ENCODE assay signal across 9 cellular contexts in genomic region chr14:29925106-29925722, GRCh38. TPM values are rescaled to one million over a fixed set of nuclear protein-coding genes. Genes with fewer than 3 reads are reported as not detected.
DNase-seq lines count a peak whose midpoint lies in the region; TF ChIP-seq lines count a peak whose summit lies in the region.
"Had no signal": no experiment of that assay in that cellular context is flagged by ENCODE, and none has a peak within 500 bp of the region (broad histone marks: within the 10 kb centered on the region; RNA-seq: fewer than 3 reads in every experiment).

No MANE protein-coding gene starts in this region.

- in situ Hi-C loops in astrocyte of the spinal cord (cut with HindIII; ENCODE audit: low sequenced_read_pairs) = no loop called here

- no peak for DNase-seq in A673 (ENCODE audit: low spot score)
- DNase-seq in astrocyte of the spinal cord (ENCODE audit: low read depth, low spot score) = peak; percentile 51
- peak; percentile 9 for DNase-seq in left kidney (ENCODE audit: low read depth, low spot score)
- no peak for DNase-seq in NCI-H524 treated with DMSO at 0.1 percent for 48 hours (lab: John Stamatoyannopoulos, UW)
- DNase-seq in NOMO-1 treated with dmso at 0.1 percent for 144 hours (lab: John Stamatoyannopoulos, UW; ENCODE audit: unreplicated experiment) = no peak
- DNase-seq in lower leg skin (ENCODE audit: low spot score in 2 of 2) = no peak
- DNase-seq in T1000 (lab: John Stamatoyannopoulos, UW) = no peak
- DNase-seq: transverse colon had no signal

- H3K36me3 ChIP-seq in A673 (ENCODE audit: insufficient read depth, low read length, poor library complexity, severe bottlenecking) (no peaks in the 10 kb centered on the region), HEK293 (ENCODE audit: control insufficient read depth in 2 of 2, insufficient read depth in 1 of 2, low read length in 2 of 2) (no peaks in the 10 kb centered on the region; a peak in 1 of 3 replicates)
- H3K36me3 ChIP-seq: transverse colon had no signal

- TF ChIP-seq CTCF in A673 (conservative IDR thresholded peaks at IDR 0.05; ENCODE audit: low read depth, low read length) (no peak), HEK293 (tag by site-specific recombination; IDR thresholded peaks at IDR 0.05) (no peak), astrocyte of the spinal cord (IDR thresholded peaks at IDR 0.05; ENCODE audit: low read depth, low read length) (no peak), lower leg skin (IDR thresholded peaks at IDR 0.05) (no peak)

- BruUV-seq in A673 (replicated peaks; lab: Mats Ljungman, UMichigan) = TSS peak; percentile 21

- H3K27ac ChIP-seq in A673 (ENCODE audit: low read depth, low read length, poor library complexity, severe bottlenecking) (peak overlapping the region; percentile 85), HEK293 (ENCODE audit: extremely low read depth, low read depth, low read length) (no peak overlapping the region; the same call in 1 of the 2 replicates)
- H3K27ac ChIP-seq: transverse colon had no signal

- 79 to 84% methylated on average over 5 of the region's 5 CpGs for WGBS in lower leg skin, 2 donors

- intact Hi-C loops in A673 (cut with micrococcal nuclease; ENCODE audit: unreplicated experiment) = loop anchor here (5.0 to 10.0 kb wide), 4 partner anchors 82 to 287 kb away; no protein-coding TSS in a partner anchor
- intact Hi-C loops in lower leg skin (cut with DNase I; ENCODE audit: low total_unique reads) = no loop called here

- POLR2A ChIA-PET in A673 (lab: Charles Lee; ENCODE audit: low non-redundant PET) (no interaction called here), HEK293 (lab: Yijun Ruan, JAX) (interaction anchor here (1.0 kb wide), 1 partner anchor 28 kb away, joined by 3 read pairs; no protein-coding TSS in a partner anchor)

- TF ChIP-seq POLR2A in lower leg skin (IDR thresholded peaks at IDR 0.05) = no peak

- no peaks in the 10 kb centered on the region for H3K9me3 ChIP-seq in A673 (ENCODE audit: low read depth, low read length, poor library complexity, severe bottlenecking)
- H3K9me3 ChIP-seq in HEK293 (ENCODE audit: control insufficient read depth, insufficient read depth, low read depth, low read length) = no peaks in the 10 kb centered on the region
- H3K9me3 ChIP-seq: transverse colon had no signal

- H3K4me3 ChIP-seq in A673 (ENCODE audit: low read depth, low read length, poor library complexity, severe bottlenecking) (peak overlapping the region; percentile 97), HEK293 (ENCODE audit: low read depth, low read length) (peak overlapping the region; percentile 9), astrocyte of the spinal cord (ENCODE audit: low read depth, low read length) (peak overlapping the region; percentile 87), lower leg skin (ENCODE audit: low read depth, poor library complexity, severe bottlenecking) (no peak overlapping the region)

- peaks cover 55% of the 10 kb centered on the region for H3K4me1 ChIP-seq in A673 (ENCODE audit: insufficient read depth, low read length, poor library complexity, severe bottlenecking)
- peaks cover 19% of the 10 kb centered on the region for H3K4me1 ChIP-seq in HEK293 (ENCODE audit: control insufficient read depth, insufficient read depth, low read length)

- no peaks in the 10 kb centered on the region for H3K27me3 ChIP-seq in A673 (replicated peaks; ENCODE audit: insufficient read depth, low read depth, low read length, poor library complexity)

- CTCF ChIA-PET in A673 (lab: Charles Lee) = no interaction called here
- CTCF ChIA-PET in HEK293 (lab: Yijun Ruan, JAX) = interaction anchor here (0.7 to 1.2 kb wide), 3 partner anchors 9 to 192 kb away, joined by 3 to 4 read pairs (median 3); no protein-coding TSS in a partner anchor

TF ChIP-seq in HEK293, 187 proteins besides CTCF, POLR2A, EP300 and RAD21:
- TF ChIP-seq SCRT2 (tag by site-specific recombination; IDR thresholded peaks at IDR 0.05) = no peak
- no peak for TF ChIP-seq ZSCAN16 (tag by site-specific recombination; IDR thresholded peaks at IDR 0.05)
- TF ChIP-seq KLF9 (tag by site-specific recombination; IDR thresholded peaks at IDR 0.05; ENCODE audit: low read depth) = no peak
- no peak for TF ChIP-seq REST (tag by site-specific recombination; IDR thresholded peaks at IDR 0.05)
- no peak for TF ChIP-seq GFI1B (tag by site-specific recombination; IDR thresholded peaks at IDR 0.05)
- TF ChIP-seq ZNF560 (tag by site-specific recombination; IDR thresholded peaks at IDR 0.05; ENCODE audit: borderline replicate concordance) = no peak
- no peak for TF ChIP-seq ZNF660 (tag by site-specific recombination; IDR thresholded peaks at IDR 0.05)
- no peak for TF ChIP-seq ZXDB (tag by site-specific recombination; IDR thresholded peaks at IDR 0.05)

RNA-seq across cellular contexts. Expression of gene PRKD1, which starts 2.4 kb away (rescaled TPM):
- 41.5 and 45.7 TPM in 2 replicates for total RNA-seq in A673 (2021)
- 1 to 10 TPM; 1.2 to 6.7 (median 2.3) TPM for total RNA-seq in lower leg skin

Comparison
In these comparisons a context has a peak if more than half of its experiments do, and no peak if none do; other contexts are left out.
1. DNase-seq: peak in astrocyte of the spinal cord (single experiment) and left kidney (single experiment); none in A673 (single experiment), NCI-H524 treated with DMSO at 0.1 percent for 48 hours (single experiment), NOMO-1 treated with dmso at 0.1 percent for 144 hours (single experiment), lower leg skin (0 of 2) and T1000 (single experiment).